Comparison of ENCODE assay signal across 8 cellular contexts in genomic region chr3:49008627-49009026, GRCh38. TPM values are rescaled to one million over a fixed set of nuclear protein-coding genes. Genes with fewer than 3 reads are reported as not detected.
DNase-seq lines count a peak whose midpoint lies in the region; ATAC-seq and TF ChIP-seq lines count a peak whose summit lies in the region.
"Not testable (repeated sequence)": the region's sequence is repeated elsewhere in the genome, so short reads cannot be mapped to it uniquely, and the experiment has no call there.

No MANE protein-coding gene starts in this region.

- H3K4me3 Mint-ChIP-seq in activated CD8-positive, alpha-beta memory T cell treated with anti-CD3 and anti-CD28 coated beads, Interleukin-2, amount 10 ng/mL, durations not matched to agents 7 days and 5 days: peak overlapping the region; percentile 87

- H3K27ac ChIP-seq in breast epithelium (peak overlapping the region; percentile 93 to 97), uterus (peak overlapping the region; percentile 92 to 99)

- intact Hi-C loops in breast epithelium (cut with DNase I; ENCODE audit: low total_unique reads); uterus (cut with DNase I; ENCODE audit: low total_unique reads): not testable (repeated sequence)

- not testable (repeated sequence) for TF ChIP-seq CTCF in GM06990 (IDR thresholded peaks at IDR 0.05; ENCODE audit: insufficient read depth, low read length, poor library complexity, severe bottlenecking); breast epithelium (IDR thresholded peaks at IDR 0.05); fibroblast of pulmonary artery (IDR thresholded peaks at IDR 0.05; ENCODE audit: low read length, missing control alignments); uterus (IDR thresholded peaks at IDR 0.05)

- H3K4me1 ChIP-seq in NT2/D1 (ENCODE audit: insufficient read depth, insufficient read length): peaks cover 15% of the 10 kb centered on the region
- H3K4me1 ChIP-seq in breast epithelium, uterus: not testable (repeated sequence)
- H3K4me1 ChIP-seq in mucosa of stomach (ENCODE audit: control insufficient read depth, insufficient read depth, low read length): peaks cover 48% of the 10 kb centered on the region

- H3K9ac ChIP-seq in NT2/D1 (ENCODE audit: insufficient read length, low read depth): peak overlapping the region; percentile 100
- peak overlapping the region; percentile 1 for H3K9ac ChIP-seq in mucosa of stomach (ENCODE audit: low read length)

- ATAC-seq in activated CD8-positive, alpha-beta memory T cell treated with anti-CD3 and anti-CD28 coated beads, Interleukin-2, amount 10 ng/mL, durations not matched to agents 7 days and 5 days: not testable (repeated sequence)

- H3K4me3 ChIP-seq in GM06990 (replicated peaks; ENCODE audit: low read depth, low read length) (peak overlapping the region; percentile 79), NT2/D1 (ENCODE audit: insufficient read length, low read depth) (peak overlapping the region; percentile 57), breast epithelium (peak overlapping the region; percentile 68 to 80 (median 74)), fibroblast of pulmonary artery (replicated peaks; ENCODE audit: low read depth, low read length) (peak overlapping the region; percentile 89), skeletal muscle cell (ENCODE audit: low read depth, low read length) (peak overlapping the region; percentile 92), uterus (peak overlapping the region in 1 of 2 donors; percentile 80)
- not testable (repeated sequence) for H3K4me3 ChIP-seq in mucosa of stomach (ENCODE audit: low read length)

- not testable (repeated sequence) for DNase-seq in GM06990 (ENCODE audit: extremely low read depth, insufficient read length); NT2/D1 (ENCODE audit: low read depth, low spot score); activated CD8-positive, alpha-beta memory T cell treated with anti-CD3 and anti-CD28 coated beads, Interleukin-2, amount 10 ng/mL, durations not matched to agents 7 days and 5 days; breast epithelium (ENCODE audit: low spot score in 2 of 2); fibroblast of pulmonary artery (ENCODE audit: low read depth); skeletal muscle cell (ENCODE audit: low read depth); uterus

- H3K36me3 Mint-ChIP-seq in activated CD8-positive, alpha-beta memory T cell treated with anti-CD3 and anti-CD28 coated beads, Interleukin-2, amount 10 ng/mL, durations not matched to agents 7 days and 5 days: not testable (repeated sequence)

- H3K9me3 ChIP-seq in NT2/D1 (ENCODE audit: insufficient read depth, low read length); breast epithelium; mucosa of stomach (ENCODE audit: control insufficient read depth, low read length); uterus: not testable (repeated sequence)

- not testable (repeated sequence) for TF ChIP-seq POLR2A in breast epithelium (IDR thresholded peaks at IDR 0.05); uterus (IDR thresholded peaks at IDR 0.05)

- peak overlapping the region; percentile 95 for H3K27ac Mint-ChIP-seq in activated CD8-positive, alpha-beta memory T cell treated with anti-CD3 and anti-CD28 coated beads, Interleukin-2, amount 10 ng/mL, durations not matched to agents 7 days and 5 days

- CTCF ChIA-PET in activated CD8-positive, alpha-beta memory T cell treated with anti-CD3 and anti-CD28 coated beads, Interleukin-2, amount 10 ng/mL, durations not matched to agents 7 days and 5 days (lab: Charles Lee): interaction anchor here (1.0 to 5.6 kb wide), 5 partner anchors 11 to 441 kb away, joined by 3 to 127 read pairs (median 15); partner anchors contain the start of genes DALRD3, NDUFAF3, P4HTM and QRICH1

- not testable (repeated sequence) for H3K9me3 Mint-ChIP-seq in activated CD8-positive, alpha-beta memory T cell treated with anti-CD3 and anti-CD28 coated beads, Interleukin-2, amount 10 ng/mL, durations not matched to agents 7 days and 5 days (ENCODE audit: low read depth)

- H3K27me3 Mint-ChIP-seq in activated CD8-positive, alpha-beta memory T cell treated with anti-CD3 and anti-CD28 coated beads, Interleukin-2, amount 10 ng/mL, durations not matched to agents 7 days and 5 days: not testable (repeated sequence)

- peaks cover 23% of the 10 kb centered on the region for H3K36me3 ChIP-seq in GM06990 (ENCODE audit: control insufficient read depth, insufficient read depth, low read length)
- H3K36me3 ChIP-seq in NT2/D1 (ENCODE audit: insufficient read depth, insufficient read length, low read length): peaks cover 46% of the 10 kb centered on the region
- not testable (repeated sequence) for H3K36me3 ChIP-seq in breast epithelium, uterus
- peaks cover 13% of the 10 kb centered on the region for H3K36me3 ChIP-seq in mucosa of stomach (ENCODE audit: control insufficient read depth, insufficient read depth, low read length)

- not testable (repeated sequence) for H3K27me3 ChIP-seq in GM06990 (replicated peaks; ENCODE audit: control insufficient read depth, insufficient read depth, low read length); NT2/D1 (ENCODE audit: insufficient read depth, insufficient read length); breast epithelium; mucosa of stomach (ENCODE audit: control insufficient read depth, insufficient read depth, low read length); uterus

- H3K4me1 Mint-ChIP-seq in activated CD8-positive, alpha-beta memory T cell treated with anti-CD3 and anti-CD28 coated beads, Interleukin-2, amount 10 ng/mL, durations not matched to agents 7 days and 5 days: peaks cover 23% of the 10 kb centered on the region

RNA-seq across cellular contexts. Expression of gene WDR6, which starts 1.4 kb away (rescaled TPM):
- 100 to 1,000 TPM; 130 to 154 TPM for total RNA-seq in activated CD8-positive, alpha-beta memory T cell treated with anti-CD3 and anti-CD28 coated beads, Interleukin-2, amount 10 ng/mL, durations not matched to agents 7 days and 5 days
- 100 to 1,000 TPM in 2 of 3 donors, 10 to 100 TPM in 1; 57.9 to 143 (median 135) TPM for total RNA-seq in breast epithelium
- 100 to 1,000 TPM in 3 of 4 donors, 10 to 100 TPM in 1; 50.0 to 243 (median 122) TPM for total RNA-seq in uterus

RNA-seq across cellular contexts. Expression of gene DALRD3, which starts 9.8 kb away (rescaled TPM):
- 10 to 100 TPM; 25.8 to 29.9 TPM for total RNA-seq in activated CD8-positive, alpha-beta memory T cell treated with anti-CD3 and anti-CD28 coated beads, Interleukin-2, amount 10 ng/mL, durations not matched to agents 7 days and 5 days
- total RNA-seq in breast epithelium (10 to 100 TPM; 27.5 to 48.4 (median 37.7) TPM), uterus (10 to 100 TPM; 13.8 to 93.0 (median 27.7) TPM)

RNA-seq across cellular contexts. Expression of gene NDUFAF3, which starts 13.3 kb away (rescaled TPM):
- total RNA-seq in activated CD8-positive, alpha-beta memory T cell treated with anti-CD3 and anti-CD28 coated beads, Interleukin-2, amount 10 ng/mL, durations not matched to agents 7 days and 5 days: 100 to 1,000 TPM in 1 of 2 experiments, 10 to 100 TPM in 1; 94.3 to 101 TPM
- 100 to 1,000 TPM; 151 to 171 (median 164) TPM for total RNA-seq in breast epithelium
- 10 to 100 TPM in 3 of 4 donors, 1 to 10 TPM in 1; 8.8 to 96.6 (median 30.3) TPM for total RNA-seq in uterus

RNA-seq across cellular contexts. Expression of gene P4HTM, which starts 18.6 kb away (rescaled TPM):
- 10 to 100 TPM; 44.5 to 50.6 TPM for total RNA-seq in activated CD8-positive, alpha-beta memory T cell treated with anti-CD3 and anti-CD28 coated beads, Interleukin-2, amount 10 ng/mL, durations not matched to agents 7 days and 5 days
- total RNA-seq in breast epithelium: 10 to 100 TPM; 29.9 to 59.7 (median 58.7) TPM
- total RNA-seq in uterus: 10 to 100 TPM; 35.0 to 81.5 (median 51.1) TPM

RNA-seq across cellular contexts. Expression of gene IMPDH2, which starts 20.6 kb away (rescaled TPM):
- total RNA-seq in activated CD8-positive, alpha-beta memory T cell treated with anti-CD3 and anti-CD28 coated beads, Interleukin-2, amount 10 ng/mL, durations not matched to agents 7 days and 5 days: 100 to 1,000 TPM; 186 to 229 TPM
- total RNA-seq in breast epithelium: 100 to 1,000 TPM; 123 to 216 (median 178) TPM
- 100 to 1,000 TPM in 3 of 4 donors, 10 to 100 TPM in 1; 53.0 to 273 (median 163) TPM for total RNA-seq in uterus
